11 cellular contexts compared by ENCODE assay signal in genomic region chr19:5748920-5749319, GRCh38. TPM values are rescaled to one million over a fixed set of nuclear protein-coding genes. Genes with fewer than 3 reads are reported as not detected.
"Had no signal": no experiment of that assay in that cellular context is flagged by ENCODE, and none has a peak within 500 bp of the region (broad histone marks: within the 10 kb centered on the region; RNA-seq: fewer than 3 reads in every experiment).

No MANE protein-coding gene starts in this region.

RNA-seq across cellular contexts. Expression of gene CATSPERD, which starts 28.5 kb away (rescaled TPM):
- total RNA-seq: activated CD4-positive, alpha-beta memory T cell treated with anti-CD3 and anti-CD28 coated beads, Interleukin-2, amount 10 ng/mL, durations not matched to agents 7 days and 5 days; activated CD4-positive, alpha-beta T cell treated with anti-CD3 and anti-CD28 coated beads for 36 hours; activated CD8-positive, alpha-beta memory T cell treated with anti-CD3 and anti-CD28 coated beads for 36 hours; activated naive CD4-positive, alpha-beta T cell treated with anti-CD3 and anti-CD28 coated beads for 36 hours; activated naive CD8-positive, alpha-beta T cell treated with anti-CD3 and anti-CD28 coated beads for 36 hours; activated T-helper 17 cell treated with anti-CD3 and anti-CD28 coated beads, Interleukin-2, amount 50 U/mL, for 72 hours; cardiac muscle cell; Right ventricle myocardium superior; SJCRH30; T-helper 1 cell treated with Interleukin-12 subunit alpha and Interleukin-12 subunit beta and Interleukin-4 antibody, amounts not matched to agents 30 ng/mL and 1 ng/mL, for 36 hours had no signal
- polyA plus RNA-seq: adipose tissue, cardiac muscle cell had no signal
